In the genomic region with DNA sequence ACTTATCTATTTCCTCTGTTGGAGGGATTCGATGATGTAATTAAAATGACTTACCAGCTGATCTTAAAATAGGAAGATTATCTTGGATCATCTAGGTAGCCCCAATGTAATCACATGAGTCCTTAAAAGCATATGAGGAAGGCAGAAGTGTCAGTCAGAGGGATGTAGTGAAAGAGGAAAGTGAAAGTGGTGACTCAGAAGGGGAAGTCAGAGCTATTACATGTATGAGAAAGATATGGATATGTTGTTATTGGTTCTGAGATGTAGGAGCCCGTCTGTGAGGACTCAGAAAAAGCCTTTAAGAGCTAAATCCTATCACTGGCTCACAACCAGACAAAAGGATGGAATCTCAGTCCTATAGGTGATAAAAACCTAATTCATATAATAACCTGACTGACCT, we compare ENCODE assay signal across 17 cellular contexts.
DNase-seq lines count a peak whose midpoint lies in the region; ATAC-seq, FAIRE-seq and TF ChIP-seq lines count a peak whose summit lies in the region.
"Had no signal": no experiment of that assay in that cellular context is flagged by ENCODE, and none has a peak within 500 bp of the region (broad histone marks: within the 10 kb centered on the region; RNA-seq: fewer than 3 reads in every experiment).

No MANE protein-coding gene starts in this region.

- intact Hi-C loops in posterior vena cava (cut with DNase I): loop anchor here in 1 of 2 donors (5.0 kb wide), 1 partner anchor 123 kb away; no protein-coding TSS in a partner anchor

- DNase-seq in SKM-1 treated with dmso at 0.1 percent for 144 hours (lab: John Stamatoyannopoulos, UW; ENCODE audit: unreplicated experiment) (peak; percentile 40), posterior vena cava (ENCODE audit: low spot score) (no peak), H54 (ENCODE audit: insufficient read length, low spot score) (no peak), occipital lobe (lab: John Stamatoyannopoulos, UW) (no peak)
- DNase-seq: aorta; BE2C; dermis blood vessel endothelial cell; lower lobe of right lung; NCI-H146; RPMI8226; stimulated activated CD4-positive, alpha-beta T cell treated with anti-CD3 and anti-CD28 coated beads, Interleukin-2, amount 100 ng/mL, for 24 hours; upper lobe of right lung had no signal

- no peak for TF ChIP-seq POLR2A in H54 (IDR thresholded peaks at IDR 0.05; ENCODE audit: low read depth, low read length)

- no peak for FAIRE-seq in H54 (lab: Jason Lieb, UNC)

- ATAC-seq in GM18499 (IDR thresholded peaks at IDR 0.05; ENCODE audit: insufficient read depth, unreplicated experiment): peak; percentile 74
- ATAC-seq in GM19463 (IDR thresholded peaks at IDR 0.05; ENCODE audit: unreplicated experiment): peak; percentile 93
- ATAC-seq in HG03575 (IDR thresholded peaks at IDR 0.05; ENCODE audit: extremely low read depth, insufficient number of reproducible peaks, low FRiP score, unreplicated experiment): peak; percentile 97
- ATAC-seq in HG02981 (IDR thresholded peaks at IDR 0.05; ENCODE audit: unreplicated experiment): no peak
- ATAC-seq: lower lobe of right lung; natural killer cell treated with Interleukin-12 subunit alpha and Interleukin-12 subunit beta and Interleukin-15 and Interleukin-18, amount 100 ng/mL, for 72 hours; upper lobe of right lung had no signal
